ENCODE assay signal across 15 cellular contexts in the genomic region with DNA sequence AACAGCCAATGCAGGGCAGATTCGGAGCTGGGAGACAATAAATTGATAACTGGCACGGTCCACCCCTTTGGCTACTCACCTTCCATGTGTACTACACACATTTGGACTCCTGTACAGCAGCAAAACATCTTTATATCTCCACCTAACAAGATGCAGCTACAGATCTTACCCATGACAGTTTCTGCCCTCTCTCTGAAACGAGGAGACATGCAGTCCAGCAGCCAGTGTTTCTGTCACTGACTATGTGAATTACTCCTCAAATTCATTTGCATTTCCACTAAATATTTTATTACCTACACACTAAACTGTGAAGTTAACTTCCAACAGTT. TPM values are rescaled to one million over a fixed set of nuclear protein-coding genes. Genes with fewer than 3 reads are reported as not detected.
A peak's percentile ranks its signal among the peaks of the same experiment; 100 is the strongest.
DNase-seq lines count a peak whose midpoint lies in the region; ATAC-seq and TF ChIP-seq lines count a peak whose summit lies in the region.
"Had no signal": no experiment of that assay in that cellular context is flagged by ENCODE, and none has a peak within 500 bp of the region (broad histone marks: within the 10 kb centered on the region; RNA-seq: fewer than 3 reads in every experiment).

No MANE protein-coding gene starts in this region.

- H3K36me3 Mint-ChIP-seq in activated CD4-positive, alpha-beta T cell treated with anti-CD3 and anti-CD28 coated beads, Interleukin-2, amount 10 ng/mL, durations not matched to agents 7 days and 5 days (ENCODE audit: low read depth), result peaks cover 3% of the 10 kb centered on the region
- no peaks in the 10 kb centered on the region for H3K36me3 Mint-ChIP-seq in activated CD4-positive, alpha-beta T cell treated with anti-CD3 and anti-CD28 coated beads for 36 hours (ENCODE audit: low read depth)
- H3K36me3 Mint-ChIP-seq in chondrocyte (ENCODE audit: low read depth), result peaks cover 2% of the 10 kb centered on the region
- H3K36me3 Mint-ChIP-seq: IgD-negative memory B cell; stimulated activated memory B cell treated with anti-CD40 and anti-IgM and Interleukin-4, amounts not matched to agents 10 μg/mL and 1 μg/mL and 100 μg/mL, for 72 hours had no signal

- intact Hi-C loops in activated CD4-positive, alpha-beta T cell treated with anti-CD3 and anti-CD28 coated beads for 36 hours (cut with DNase I, micrococcal nuclease), result loop anchor here (1.0 to 10.0 kb wide), 7 partner anchors 60 to 361 kb away; no protein-coding TSS in a partner anchor
- intact Hi-C loops in PC-3 (cut with micrococcal nuclease), result loop anchor here (1.0 to 10.0 kb wide), 4 partner anchors 101 to 261 kb away; no protein-coding TSS in a partner anchor

- H3F3A ChIP-seq in PC-3 (ENCODE audit: low read length, unreplicated experiment) (no peaks in the 10 kb centered on the region), smooth muscle cell (ENCODE audit: low read depth) (no peaks in the 10 kb centered on the region)

- no peaks in the 10 kb centered on the region for H4K20me1 ChIP-seq in PC-3 (ENCODE audit: low read length)
- no peaks in the 10 kb centered on the region for H4K20me1 ChIP-seq in smooth muscle cell (ENCODE audit: low read depth)

- POLR2A ChIA-PET in activated CD4-positive, alpha-beta T cell treated with anti-CD3 and anti-CD28 coated beads, Interleukin-2, amount 10 ng/mL, durations not matched to agents 7 days and 5 days (lab: Charles Lee), result no interaction called here
- POLR2A ChIA-PET in activated CD4-positive, alpha-beta T cell treated with anti-CD3 and anti-CD28 coated beads for 36 hours (lab: Charles Lee), result interaction anchor here (0.6 kb wide), 2 partner anchors 237 to 410 kb away, joined by 4 to 5 read pairs; no protein-coding TSS in a partner anchor
- POLR2A ChIA-PET in PC-3 (lab: Charles Lee; ENCODE audit: unreplicated experiment), result interaction anchor here (0.6 kb wide), 1 partner anchor 19 kb away, joined by 3 read pairs; no protein-coding TSS in a partner anchor

- no TSS peak for BruUV-seq in PC-3 (replicated peaks; lab: Mats Ljungman, UMichigan)

- H3K9ac ChIP-seq in PC-3 (ENCODE audit: low read length), result no peak overlapping the region
- no peak overlapping the region for H3K9ac ChIP-seq in smooth muscle cell (ENCODE audit: low read depth)
- H3K9ac ChIP-seq: parathyroid adenoma had no signal

- H3K4me2 ChIP-seq in PC-3 (ENCODE audit: low read length), result no peak overlapping the region
- no peak overlapping the region for H3K4me2 ChIP-seq in smooth muscle cell

- peaks cover 48% of the 10 kb centered on the region for H3K4me1 Mint-ChIP-seq in activated CD4-positive, alpha-beta T cell treated with anti-CD3 and anti-CD28 coated beads, Interleukin-2, amount 10 ng/mL, durations not matched to agents 7 days and 5 days
- H3K4me1 Mint-ChIP-seq in activated CD4-positive, alpha-beta T cell treated with anti-CD3 and anti-CD28 coated beads for 36 hours, result peaks cover 34% of the 10 kb centered on the region
- H3K4me1 Mint-ChIP-seq in chondrocyte (ENCODE audit: low read depth), result peaks cover 11% of the 10 kb centered on the region
- H3K4me1 Mint-ChIP-seq: IgD-negative memory B cell had no signal

- peaks cover 15% of the 10 kb centered on the region for H3K27me3 Mint-ChIP-seq in activated CD4-positive, alpha-beta T cell treated with anti-CD3 and anti-CD28 coated beads, Interleukin-2, amount 10 ng/mL, durations not matched to agents 7 days and 5 days
- H3K27me3 Mint-ChIP-seq in activated CD4-positive, alpha-beta T cell treated with anti-CD3 and anti-CD28 coated beads for 36 hours, result no peaks in the 10 kb centered on the region
- no peaks in the 10 kb centered on the region for H3K27me3 Mint-ChIP-seq in chondrocyte (ENCODE audit: low read depth)

- no peak overlapping the region for H3K4me3 Mint-ChIP-seq in activated CD4-positive, alpha-beta T cell treated with anti-CD3 and anti-CD28 coated beads, Interleukin-2, amount 10 ng/mL, durations not matched to agents 7 days and 5 days
- H3K4me3 Mint-ChIP-seq in activated CD4-positive, alpha-beta T cell treated with anti-CD3 and anti-CD28 coated beads for 36 hours, result no peak overlapping the region
- no peak overlapping the region for H3K4me3 Mint-ChIP-seq in chondrocyte (ENCODE audit: unreplicated experiment)
- H3K4me3 Mint-ChIP-seq: nephron progenitor cell; stimulated activated memory B cell treated with anti-CD40 and anti-IgM and Interleukin-4, amounts not matched to agents 10 μg/mL and 1 μg/mL and 100 μg/mL, for 72 hours had no signal

- WGBS in smooth muscle cell (ENCODE audit: low lambda C conversion rate), result 49% methylated on average over 3 of the region's 3 CpGs

- no peaks in the 10 kb centered on the region for H3K36me3 ChIP-seq in PC-3 (ENCODE audit: low read depth, low read length)
- no peaks in the 10 kb centered on the region for H3K36me3 ChIP-seq in smooth muscle cell (ENCODE audit: low read depth)
- H3K36me3 ChIP-seq: Peyer's patch, right atrium auricular region had no signal

- H3K9me3 ChIP-seq in PC-3 (ENCODE audit: low read length) (no peaks in the 10 kb centered on the region), smooth muscle cell (replicated peaks; ENCODE audit: low read depth) (no peaks in the 10 kb centered on the region)
- H3K9me3 ChIP-seq: Peyer's patch, right atrium auricular region had no signal

- TF ChIP-seq CTCF in C4-2B (conservative IDR thresholded peaks at IDR 0.05) (peak; percentile 76), PC-3 (conservative IDR thresholded peaks at IDR 0.05; ENCODE audit: low read depth, low read length) (peak; percentile 6; the same call in 1 of the 2 replicates), chondrocyte (IDR thresholded peaks at IDR 0.05) (peak; percentile 65), smooth muscle cell (IDR thresholded peaks at IDR 0.05; ENCODE audit: borderline replicate concordance, insufficient read depth, poor library complexity, severe bottlenecking) (no peak)

- peak overlapping the region; percentile 78 for H3K27ac Mint-ChIP-seq in activated CD4-positive, alpha-beta T cell treated with anti-CD3 and anti-CD28 coated beads, Interleukin-2, amount 10 ng/mL, durations not matched to agents 7 days and 5 days
- H3K27ac Mint-ChIP-seq in activated CD4-positive, alpha-beta T cell treated with anti-CD3 and anti-CD28 coated beads for 36 hours, result no peak overlapping the region
- no peak overlapping the region for H3K27ac Mint-ChIP-seq in chondrocyte (ENCODE audit: unreplicated experiment)
- H3K27ac Mint-ChIP-seq: nephron progenitor cell; stimulated activated memory B cell treated with anti-CD40 and anti-IgM and Interleukin-4, amounts not matched to agents 10 μg/mL and 1 μg/mL and 100 μg/mL, for 72 hours had no signal

- H3K27me3 ChIP-seq in PC-3 (ENCODE audit: low read length) (no peaks in the 10 kb centered on the region), smooth muscle cell (ENCODE audit: low read depth) (no peaks in the 10 kb centered on the region)
- H3K27me3 ChIP-seq: Peyer's patch, right atrium auricular region had no signal

- H3K4me3 ChIP-seq in PC-3 (ENCODE audit: low read length) (no peak overlapping the region), smooth muscle cell (no peak overlapping the region)
- H3K4me3 ChIP-seq: Peyer's patch, right atrium auricular region had no signal

- H3K27ac ChIP-seq in C4-2B (no peak overlapping the region), PC-3 (ENCODE audit: low read length) (no peak overlapping the region), smooth muscle cell (ENCODE audit: low read depth) (no peak overlapping the region)
- H3K27ac ChIP-seq: parathyroid adenoma, right atrium auricular region had no signal

- H3K9me2 ChIP-seq in PC-3 (replicated peaks; ENCODE audit: low read length), result no peaks in the 10 kb centered on the region

- ATAC-seq in activated CD4-positive, alpha-beta T cell treated with anti-CD3 and anti-CD28 coated beads for 36 hours, result no peak
- ATAC-seq in PC-3, result no peak

- CTCF ChIA-PET in activated CD4-positive, alpha-beta T cell treated with anti-CD3 and anti-CD28 coated beads, Interleukin-2, amount 10 ng/mL, durations not matched to agents 7 days and 5 days (lab: Charles Lee), result interaction anchor here (0.6 to 3.4 kb wide), 38 partner anchors 11 to 1513 kb away, joined by 3 to 37 read pairs (median 4); a partner anchor contains a TSS
- CTCF ChIA-PET in activated CD4-positive, alpha-beta T cell treated with anti-CD3 and anti-CD28 coated beads for 36 hours (lab: Charles Lee), result interaction anchor here (0.5 to 4.2 kb wide), 51 partner anchors 8 to 1961 kb away, joined by 3 to 90 read pairs (median 4); a partner anchor contains a TSS
- CTCF ChIA-PET in PC-3 (lab: Charles Lee), result interaction anchor here (0.5 to 1.9 kb wide), 11 partner anchors 9 to 262 kb away, joined by 3 to 49 read pairs (median 4); no protein-coding TSS in a partner anchor

- H3K9me3 Mint-ChIP-seq in activated CD4-positive, alpha-beta T cell treated with anti-CD3 and anti-CD28 coated beads, Interleukin-2, amount 10 ng/mL, durations not matched to agents 7 days and 5 days, result peaks cover 5% of the 10 kb centered on the region
- H3K9me3 Mint-ChIP-seq in activated CD4-positive, alpha-beta T cell treated with anti-CD3 and anti-CD28 coated beads for 36 hours (ENCODE audit: low read depth), result no peaks in the 10 kb centered on the region
- H3K9me3 Mint-ChIP-seq in chondrocyte (ENCODE audit: low read depth), result peaks cover 5% of the 10 kb centered on the region
- H3K9me3 Mint-ChIP-seq: stimulated activated memory B cell treated with anti-CD40 and anti-IgM and Interleukin-4, amounts not matched to agents 10 μg/mL and 1 μg/mL and 100 μg/mL, for 72 hours had no signal

- H3K4me1 ChIP-seq in PC-3 (ENCODE audit: insufficient read depth, low read length) (peaks cover 16% of the 10 kb centered on the region), smooth muscle cell (ENCODE audit: low read depth) (peaks cover 5% of the 10 kb centered on the region)

- H3K79me2 ChIP-seq in PC-3 (ENCODE audit: low read length) (no peaks in the 10 kb centered on the region), smooth muscle cell (ENCODE audit: low read depth) (no peaks in the 10 kb centered on the region)
- H3K79me2 ChIP-seq: parathyroid adenoma had no signal

- no peak overlapping the region for H2AFZ ChIP-seq in PC-3 (ENCODE audit: low read length)
- H2AFZ ChIP-seq in smooth muscle cell (ENCODE audit: low read depth), result no peak overlapping the region
- H2AFZ ChIP-seq: parathyroid adenoma had no signal

- no peak for DNase-seq in activated CD4-positive, alpha-beta T cell treated with anti-CD3 and anti-CD28 coated beads, Interleukin-2, amount 10 ng/mL, durations not matched to agents 7 days and 5 days
- DNase-seq in activated CD4-positive, alpha-beta T cell treated with anti-CD3 and anti-CD28 coated beads for 36 hours, result no peak
- DNase-seq in PC-3 (no peak), chondrocyte (ENCODE audit: low spot score) (no peak), HuH-7 (ENCODE audit: low spot score) (no peak), NK-92 (lab: John Stamatoyannopoulos, UW; ENCODE audit: unreplicated experiment) (no peak), smooth muscle cell (lab: John Stamatoyannopoulos, UW; ENCODE audit: unreplicated experiment) (no peak)
- DNase-seq: activated gamma-delta T cell had no signal

RNA-seq across cellular contexts. Expression of gene BEGAIN, which starts 58.7 kb away (rescaled TPM):
- under 1 TPM in 1 of 2 experiments, not detected in 1; 0.10 TPM for total RNA-seq in activated CD4-positive, alpha-beta T cell treated with anti-CD3 and anti-CD28 coated beads, Interleukin-2, amount 10 ng/mL, durations not matched to agents 7 days and 5 days
- 1 to 10 TPM; 3.1 to 3.5 TPM for total RNA-seq in activated CD4-positive, alpha-beta T cell treated with anti-CD3 and anti-CD28 coated beads for 36 hours
- total RNA-seq in PC-3 (2014; rRNA removed), result 3.5 and 3.8 TPM in 2 replicates
- 5.1 to 6.5 TPM (median 6.5 TPM) in 3 replicates for total RNA-seq in chondrocyte
- 3.1 and 4.7 TPM in 2 replicates for total RNA-seq in smooth muscle cell
- polyA plus RNA-seq in smooth muscle cell, result 8.5 and 11.7 TPM in 2 replicates
